ENCODE assay signal across 23 cellular contexts in genomic region chr1:42762269-42762668, GRCh38. TPM values are rescaled to one million over a fixed set of nuclear protein-coding genes. Genes with fewer than 3 reads are reported as not detected.
DNase-seq lines count a peak whose midpoint lies in the region; ATAC-seq and TF ChIP-seq lines count a peak whose summit lies in the region.
"Had no signal": no experiment of that assay in that cellular context is flagged by ENCODE, and none has a peak within 500 bp of the region (broad histone marks: within the 10 kb centered on the region; RNA-seq: fewer than 3 reads in every experiment).

No MANE protein-coding gene starts in this region.

- H3K27ac Mint-ChIP-seq in activated CD4-positive, alpha-beta T cell treated with anti-CD3 and anti-CD28 coated beads, Interleukin-2, amount 10 ng/mL, durations not matched to agents 24 days and 14 days = peak overlapping the region; percentile 34
- H3K27ac Mint-ChIP-seq in endothelial cell (ENCODE audit: unreplicated experiment) = peak overlapping the region; percentile 70
- H3K27ac Mint-ChIP-seq in stimulated activated memory B cell treated with anti-CD40 and anti-IgM and Interleukin-4, amounts not matched to agents 10 μg/mL and 1 μg/mL and 100 μg/mL, for 72 hours = no peak overlapping the region
- H3K27ac Mint-ChIP-seq: CD4-positive, CD25-positive, alpha-beta regulatory T cell had no signal

- ATAC-seq in stimulated activated memory B cell treated with anti-CD40 and anti-IgM and Interleukin-4, amounts not matched to agents 10 μg/mL and 1 μg/mL and 100 μg/mL, for 72 hours = no peak
- ATAC-seq: Panc1 had no signal

- CTCF ChIA-PET in RWPE1 (lab: Yijun Ruan, JAX) (interaction anchor here (0.6 kb wide), 1 partner anchor 207 kb away, joined by 3 read pairs; no protein-coding TSS in a partner anchor), A673 (lab: Charles Lee) (interaction anchor here (0.7 kb wide), 1 partner anchor 1495 kb away, joined by 3 read pairs; no protein-coding TSS in a partner anchor)

- POLR2A ChIA-PET in RWPE1 (lab: Yijun Ruan, JAX; ENCODE audit: low non-redundant PET) = no interaction called here
- POLR2A ChIA-PET in A673 (lab: Charles Lee; ENCODE audit: low non-redundant PET) = no interaction called here

- H3K9me3 Mint-ChIP-seq in activated CD4-positive, alpha-beta T cell treated with anti-CD3 and anti-CD28 coated beads, Interleukin-2, amount 10 ng/mL, durations not matched to agents 24 days and 14 days = no peaks in the 10 kb centered on the region
- no peaks in the 10 kb centered on the region for H3K9me3 Mint-ChIP-seq in endothelial cell (ENCODE audit: unreplicated experiment)
- H3K9me3 Mint-ChIP-seq in stimulated activated memory B cell treated with anti-CD40 and anti-IgM and Interleukin-4, amounts not matched to agents 10 μg/mL and 1 μg/mL and 100 μg/mL, for 72 hours = no peaks in the 10 kb centered on the region
- H3K9me3 Mint-ChIP-seq: CD4-positive, CD25-positive, alpha-beta regulatory T cell had no signal

- H3K27me3 ChIP-seq in BLaER1 (no peaks in the 10 kb centered on the region), A673 (replicated peaks; ENCODE audit: insufficient read depth, low read depth, low read length, poor library complexity) (no peaks in the 10 kb centered on the region)
- H3K27me3 ChIP-seq: BE2C had no signal

- peak overlapping the region; percentile 63 for H3K4me2 ChIP-seq in BLaER1

- peaks cover 41% of the 10 kb centered on the region for H4K20me1 ChIP-seq in BLaER1

- H3K4me3 Mint-ChIP-seq in activated CD4-positive, alpha-beta T cell treated with anti-CD3 and anti-CD28 coated beads, Interleukin-2, amount 10 ng/mL, durations not matched to agents 24 days and 14 days = no peak overlapping the region
- H3K4me3 Mint-ChIP-seq in endothelial cell (ENCODE audit: unreplicated experiment) = peak overlapping the region; percentile 31
- H3K4me3 Mint-ChIP-seq in stimulated activated memory B cell treated with anti-CD40 and anti-IgM and Interleukin-4, amounts not matched to agents 10 μg/mL and 1 μg/mL and 100 μg/mL, for 72 hours = no peak overlapping the region

- no TSS peak for BruUV-seq in A673 (replicated peaks; lab: Mats Ljungman, UMichigan)

- 0 out of 2 replicates have a peak overlapping the region, but pooled peaks have one; percentile 23 for H3K9ac ChIP-seq in BLaER1

- H3K36me3 ChIP-seq in BLaER1 (peaks cover 55% of the 10 kb centered on the region), A673 (ENCODE audit: insufficient read depth, low read length, poor library complexity, severe bottlenecking) (peaks cover 35% of the 10 kb centered on the region)
- H3K36me3 ChIP-seq: BE2C had no signal

- H3K4me3 ChIP-seq in BLaER1 = no peak overlapping the region
- no peak overlapping the region for H3K4me3 ChIP-seq in A673 (ENCODE audit: low read depth, low read length, poor library complexity, severe bottlenecking)

- intact Hi-C loops in activated CD4-positive, alpha-beta T cell treated with anti-CD3 and anti-CD28 coated beads, Interleukin-2, amount 10 ng/mL, durations not matched to agents 24 days and 14 days (cut with micrococcal nuclease) = no loop called here
- intact Hi-C loops in A673 (cut with micrococcal nuclease; ENCODE audit: unreplicated experiment) = no loop called here

- TF ChIP-seq CTCF in RWPE1 (conservative IDR thresholded peaks at IDR 0.05; ENCODE audit: low read depth) (no peak), endothelial cell (IDR thresholded peaks at IDR 0.05; ENCODE audit: unreplicated experiment) (no peak), A673 (conservative IDR thresholded peaks at IDR 0.05; ENCODE audit: low read depth, low read length) (no peak)

- H3K27me3 Mint-ChIP-seq in activated CD4-positive, alpha-beta T cell treated with anti-CD3 and anti-CD28 coated beads, Interleukin-2, amount 10 ng/mL, durations not matched to agents 24 days and 14 days = no peaks in the 10 kb centered on the region
- H3K27me3 Mint-ChIP-seq in endothelial cell (ENCODE audit: unreplicated experiment) = peaks cover 4% of the 10 kb centered on the region
- no peaks in the 10 kb centered on the region for H3K27me3 Mint-ChIP-seq in stimulated activated memory B cell treated with anti-CD40 and anti-IgM and Interleukin-4, amounts not matched to agents 10 μg/mL and 1 μg/mL and 100 μg/mL, for 72 hours
- H3K27me3 Mint-ChIP-seq: CD4-positive, CD25-positive, alpha-beta regulatory T cell had no signal

- H3K4me1 ChIP-seq in BLaER1 (peaks cover 47% of the 10 kb centered on the region), A673 (ENCODE audit: insufficient read depth, low read length, poor library complexity, severe bottlenecking) (peaks cover 9% of the 10 kb centered on the region)
- H3K4me1 ChIP-seq: BE2C had no signal

- peaks cover 22% of the 10 kb centered on the region for H3K36me3 Mint-ChIP-seq in activated CD4-positive, alpha-beta T cell treated with anti-CD3 and anti-CD28 coated beads, Interleukin-2, amount 10 ng/mL, durations not matched to agents 24 days and 14 days (ENCODE audit: low read depth)
- H3K36me3 Mint-ChIP-seq in endothelial cell (ENCODE audit: low read depth, unreplicated experiment) = peaks cover 17% of the 10 kb centered on the region
- H3K36me3 Mint-ChIP-seq in stimulated activated memory B cell treated with anti-CD40 and anti-IgM and Interleukin-4, amounts not matched to agents 10 μg/mL and 1 μg/mL and 100 μg/mL, for 72 hours = peaks cover 6% of the 10 kb centered on the region

- H3K4me1 Mint-ChIP-seq in activated CD4-positive, alpha-beta T cell treated with anti-CD3 and anti-CD28 coated beads, Interleukin-2, amount 10 ng/mL, durations not matched to agents 24 days and 14 days = peaks cover 4% of the 10 kb centered on the region
- peaks cover 15% of the 10 kb centered on the region for H3K4me1 Mint-ChIP-seq in endothelial cell (ENCODE audit: unreplicated experiment)
- peaks cover 17% of the 10 kb centered on the region for H3K4me1 Mint-ChIP-seq in stimulated activated memory B cell treated with anti-CD40 and anti-IgM and Interleukin-4, amounts not matched to agents 10 μg/mL and 1 μg/mL and 100 μg/mL, for 72 hours

- DNase-seq in activated CD4-positive, alpha-beta T cell treated with anti-CD3 and anti-CD28 coated beads, Interleukin-2, amount 10 ng/mL, durations not matched to agents 24 days and 14 days = no peak
- DNase-seq in activated CD4-positive, alpha-beta T cell treated with anti-CD3 and anti-CD28 coated beads for 1 hour = no peak
- DNase-seq in RWPE1 (ENCODE audit: low spot score) (no peak), endothelial cell (ENCODE audit: low spot score) (no peak), A673 (ENCODE audit: low spot score) (no peak), OCI-M1 (lab: John Stamatoyannopoulos, UW) (no peak)
- DNase-seq: ACHN; BE2C; CD4-positive, CD25-positive, alpha-beta regulatory T cell; HCEC 1CT; MM.1S; NCI-H1694; NCI-H2029 treated with DMSO at 0.1 percent for 48 hours; NCI-H446 treated with DMSO at 0.1 percent for 48 hours; NCI-H526 treated with DMSO at 0.1 percent for 48 hours; SHP77 treated with DMSO at 0.1 percent for 48 hours had no signal

- H3K27ac ChIP-seq in BLaER1 = peak overlapping the region; percentile 52; the same call in 1 of the 2 replicates
- 0 out of 2 replicates have a peak overlapping the region, but pooled peaks have one; percentile 21 for H3K27ac ChIP-seq in RWPE1
- no peak overlapping the region for H3K27ac ChIP-seq in A673 (ENCODE audit: low read depth, low read length, poor library complexity, severe bottlenecking)
- H3K27ac ChIP-seq: 22Rv1 had no signal

- H3K9me3 ChIP-seq in BLaER1 = no peaks in the 10 kb centered on the region
- no peaks in the 10 kb centered on the region for H3K9me3 ChIP-seq in A673 (ENCODE audit: low read depth, low read length, poor library complexity, severe bottlenecking)
- H3K9me3 ChIP-seq: BE2C had no signal

RNA-seq across cellular contexts. Expression of gene P3H1, which starts 4.6 kb away (rescaled TPM):
- 47.4 and 51.1 TPM in 2 replicates for total RNA-seq in activated CD4-positive, alpha-beta T cell treated with anti-CD3 and anti-CD28 coated beads, Interleukin-2, amount 10 ng/mL, durations not matched to agents 24 days and 14 days
- 178 TPM for total RNA-seq in endothelial cell (ENCODE audit: unreplicated experiment)
- total RNA-seq in A673 (2021) = 57.8 and 64.9 TPM in 2 replicates

RNA-seq across cellular contexts. Expression of gene C1orf50, which starts 4.8 kb away (rescaled TPM):
- 6.2 and 6.3 TPM in 2 replicates for total RNA-seq in activated CD4-positive, alpha-beta T cell treated with anti-CD3 and anti-CD28 coated beads, Interleukin-2, amount 10 ng/mL, durations not matched to agents 24 days and 14 days
- total RNA-seq in endothelial cell (ENCODE audit: unreplicated experiment) (11.3 TPM), A673 (2021) (13.1 and 14.7 TPM in 2 replicates)

RNA-seq across cellular contexts. Expression of gene CLDN19, which starts 22.2 kb away (rescaled TPM):
- not detected in 2 replicates for total RNA-seq in activated CD4-positive, alpha-beta T cell treated with anti-CD3 and anti-CD28 coated beads, Interleukin-2, amount 10 ng/mL, durations not matched to agents 24 days and 14 days
- not detected for total RNA-seq in endothelial cell (ENCODE audit: unreplicated experiment)
- not detected in 2 replicates for total RNA-seq in A673 (2021)
- total RNA-seq: CD4-positive, CD25-positive, alpha-beta regulatory T cell; Daoy; LHCN-M2 had no signal

RNA-seq across cellular contexts. Expression of gene TMEM269, which starts 22.5 kb away (rescaled TPM):
- 0.12 TPM in 1 of 2 replicates, not detected in the other for total RNA-seq in activated CD4-positive, alpha-beta T cell treated with anti-CD3 and anti-CD28 coated beads, Interleukin-2, amount 10 ng/mL, durations not matched to agents 24 days and 14 days
- total RNA-seq in endothelial cell (ENCODE audit: unreplicated experiment) (0.38 TPM), A673 (2021) (1.2 and 1.7 TPM in 2 replicates)
- total RNA-seq: Daoy, G401, LHCN-M2 had no signal

RNA-seq across cellular contexts. Expression of gene ERMAP, which starts 54.7 kb away (rescaled TPM):
- 3.5 and 3.8 TPM in 2 replicates for total RNA-seq in activated CD4-positive, alpha-beta T cell treated with anti-CD3 and anti-CD28 coated beads, Interleukin-2, amount 10 ng/mL, durations not matched to agents 24 days and 14 days
- total RNA-seq in endothelial cell (ENCODE audit: unreplicated experiment) = 12.4 TPM
- 3.0 and 3.5 TPM in 2 replicates for total RNA-seq in A673 (2021)
